Comparison of ENCODE assay signal across 7 cellular contexts in the genomic region with DNA sequence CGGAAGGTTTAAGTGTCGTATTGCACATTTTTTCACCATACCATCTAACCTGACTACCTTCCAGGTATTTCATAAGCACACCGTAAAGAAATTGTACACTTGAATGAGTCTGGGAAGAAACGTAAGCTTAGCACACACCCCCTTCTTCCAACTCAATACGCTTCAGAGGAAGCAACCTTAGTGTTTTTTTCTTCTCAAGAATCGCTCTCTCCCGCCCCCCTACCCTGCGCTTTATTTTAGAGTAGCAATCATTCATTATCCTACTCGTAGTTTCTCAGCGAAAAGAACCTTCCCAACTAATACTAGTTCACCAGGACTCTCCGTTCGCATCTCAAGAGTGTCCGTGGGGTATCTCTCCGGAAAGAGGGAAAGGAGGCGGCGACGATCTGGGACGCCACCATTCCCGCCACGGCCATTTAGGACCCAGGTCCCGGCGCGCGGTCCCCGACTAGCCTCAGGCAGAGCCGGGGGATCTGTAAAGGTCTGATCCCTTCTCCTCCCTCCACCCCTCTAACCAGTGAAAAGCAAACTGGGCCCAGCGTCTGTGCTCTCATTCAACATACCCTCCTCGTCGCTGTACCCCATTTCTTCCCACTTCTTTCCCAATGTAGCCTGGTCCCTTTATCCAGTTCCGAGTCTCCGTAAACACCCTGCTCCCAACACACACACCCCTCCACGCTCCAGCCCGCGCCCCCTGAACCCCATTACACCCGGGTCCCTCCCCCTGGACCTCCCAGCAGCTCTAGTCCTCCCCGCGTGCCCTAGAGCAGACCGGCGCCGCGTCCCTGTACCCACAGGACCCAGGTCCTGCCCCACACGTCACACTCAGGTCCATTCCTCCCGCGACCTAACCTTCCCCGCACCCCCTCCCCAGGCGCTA. TPM values are rescaled to one million over a fixed set of nuclear protein-coding genes. Genes with fewer than 3 reads are reported as not detected.
DNase-seq lines count a peak whose midpoint lies in the region; ATAC-seq and TF ChIP-seq lines count a peak whose summit lies in the region.

No MANE protein-coding gene starts in this region.

- H3F3A ChIP-seq in DOHH2 (ENCODE audit: control insufficient read depth, insufficient read depth) = no peaks in the 10 kb centered on the region

- DNase-seq in HL-60 (ENCODE audit: low read depth in 1 of 2, low spot score in 1 of 2) = peak in 1 of 2 experiments; percentile 22
- no peak for DNase-seq in esophagus muscularis mucosa (ENCODE audit: extremely low spot score)
- DNase-seq in vagina (ENCODE audit: extremely low spot score in 2 of 2) = no peak

- peaks cover 18% of the 10 kb centered on the region for H3K4me1 ChIP-seq in DOHH2 (ENCODE audit: control insufficient read depth, low read length)
- peaks cover 11 to 17% (median 16%) of the 10 kb centered on the region in 4 donors for H3K4me1 ChIP-seq in esophagus muscularis mucosa
- peaks cover 0 to 4% of the 10 kb centered on the region in 2 donors for H3K4me1 ChIP-seq in muscle layer of duodenum (ENCODE audit: control insufficient read depth in 1 of 2, insufficient read depth in 2 of 2, low read length in 2 of 2)
- H3K4me1 ChIP-seq in vagina = peaks cover 9% of the 10 kb centered on the region

- no peaks in the 10 kb centered on the region for H4K20me1 ChIP-seq in DOHH2 (ENCODE audit: control insufficient read depth, insufficient read depth, low read depth, low read length)

- H3K36me3 Mint-ChIP-seq in T-helper 1 cell treated with Interleukin-12 subunit alpha and Interleukin-12 subunit beta and Interleukin-4 antibody, amounts not matched to agents 30 μg/mL and 1 μg/mL, for 36 hours (ENCODE audit: low read depth) = peaks cover 3% of the 10 kb centered on the region

- peak overlapping the region; percentile 79 for H3K4me2 ChIP-seq in DOHH2 (ENCODE audit: low read length)

- H3K27me3 ChIP-seq in DOHH2 (ENCODE audit: control insufficient read depth, low read length) (no peaks in the 10 kb centered on the region), HL-60 (ENCODE audit: insufficient read depth, poor library complexity, severe bottlenecking) (no peaks in the 10 kb centered on the region), esophagus muscularis mucosa (no peaks in the 10 kb centered on the region), muscle layer of duodenum (ENCODE audit: low read depth, low read length) (no peaks in the 10 kb centered on the region), vagina (no peaks in the 10 kb centered on the region)

- peak overlapping the region; percentile 79 for H3K4me3 ChIP-seq in DOHH2 (ENCODE audit: low read length)
- H3K4me3 ChIP-seq in HL-60 (replicated peaks; ENCODE audit: insufficient read depth, low read length) = peak overlapping the region; percentile 99
- peak overlapping the region; percentile 69 to 95 (median 82) for H3K4me3 ChIP-seq in esophagus muscularis mucosa
- peak overlapping the region; percentile 87 to 99 for H3K4me3 ChIP-seq in muscle layer of duodenum (ENCODE audit: low read depth in 1 of 2, low read length in 2 of 2)
- H3K4me3 ChIP-seq in vagina = peak overlapping the region; percentile 93 to 99

- no peaks in the 10 kb centered on the region for H3K9me3 Mint-ChIP-seq in T-helper 1 cell treated with Interleukin-12 subunit alpha and Interleukin-12 subunit beta and Interleukin-4 antibody, amounts not matched to agents 30 μg/mL and 1 μg/mL, for 36 hours

- TF ChIP-seq POLR2A in esophagus muscularis mucosa (IDR thresholded peaks at IDR 0.05; ENCODE audit: low read depth) = no peak
- TF ChIP-seq POLR2A in vagina (IDR thresholded peaks at IDR 0.05) = no peak

- no peaks in the 10 kb centered on the region for H3K9me3 ChIP-seq in DOHH2 (ENCODE audit: control insufficient read depth, insufficient read depth, low read length)
- no peaks in the 10 kb centered on the region for H3K9me3 ChIP-seq in esophagus muscularis mucosa
- H3K9me3 ChIP-seq in muscle layer of duodenum (ENCODE audit: control insufficient read depth in 1 of 2, low read length in 2 of 2) = no peaks in the 10 kb centered on the region
- no peaks in the 10 kb centered on the region for H3K9me3 ChIP-seq in vagina

- H3K79me2 ChIP-seq in DOHH2 (ENCODE audit: control insufficient read depth, low read length) = peaks cover 18% of the 10 kb centered on the region

- TF ChIP-seq CTCF in DOHH2 (IDR thresholded peaks at IDR 0.05; ENCODE audit: low read depth, low read length, poor library complexity, severe bottlenecking) (peak; percentile 22), HL-60 (IDR thresholded peaks at IDR 0.05; ENCODE audit: insufficient read depth, low read length) (no peak), esophagus muscularis mucosa (IDR thresholded peaks at IDR 0.05) (no peak), vagina (IDR thresholded peaks at IDR 0.05) (no peak)

- H3K4me1 Mint-ChIP-seq in T-helper 1 cell treated with Interleukin-12 subunit alpha and Interleukin-12 subunit beta and Interleukin-4 antibody, amounts not matched to agents 30 μg/mL and 1 μg/mL, for 36 hours (ENCODE audit: low read depth) = peaks cover 7% of the 10 kb centered on the region

- H3K4me3 Mint-ChIP-seq in T-helper 1 cell treated with Interleukin-12 subunit alpha and Interleukin-12 subunit beta and Interleukin-4 antibody, amounts not matched to agents 30 μg/mL and 1 μg/mL, for 36 hours = peak overlapping the region; percentile 99

- H3K36me3 ChIP-seq in DOHH2 (ENCODE audit: control insufficient read depth, low read length) = peaks cover 10% of the 10 kb centered on the region; the same call in 1 of the 2 replicates
- no peaks in the 10 kb centered on the region for H3K36me3 ChIP-seq in esophagus muscularis mucosa
- H3K36me3 ChIP-seq in muscle layer of duodenum (ENCODE audit: control insufficient read depth in 1 of 2, insufficient read depth in 2 of 2, low read length in 2 of 2) = no peaks in the 10 kb centered on the region
- no peaks in the 10 kb centered on the region for H3K36me3 ChIP-seq in vagina

- peak; percentile 33 for ATAC-seq in GM19455 (IDR thresholded peaks at IDR 0.05; ENCODE audit: unreplicated experiment)

- H3K27ac ChIP-seq in DOHH2 (ENCODE audit: low read depth, low read length) = peak overlapping the region; percentile 27
- peak overlapping the region; percentile 89 for H3K27ac ChIP-seq in HL-60 (replicated peaks)
- H3K27ac ChIP-seq in esophagus muscularis mucosa (replicated peaks in 1 of 4) = peak overlapping the region; percentile 81 to 89 (median 82)
- peak overlapping the region; percentile 60 for H3K27ac ChIP-seq in muscle layer of duodenum (ENCODE audit: low read length)
- peak overlapping the region; percentile 86 for H3K27ac ChIP-seq in vagina

- WGBS in esophagus muscularis mucosa = under 1% methylated on average over 34 of the region's 46 CpGs

- no peak for TF ChIP-seq EP300 in esophagus muscularis mucosa (IDR thresholded peaks at IDR 0.05)

- no peaks in the 10 kb centered on the region for H3K27me3 Mint-ChIP-seq in T-helper 1 cell treated with Interleukin-12 subunit alpha and Interleukin-12 subunit beta and Interleukin-4 antibody, amounts not matched to agents 30 μg/mL and 1 μg/mL, for 36 hours (ENCODE audit: low read depth)

- intact Hi-C loops in esophagus muscularis mucosa (cut with DNase I) (loop anchor here (5.0 kb wide), 2 partner anchors 38 to 98 kb away; no protein-coding TSS in a partner anchor), vagina (cut with DNase I) (loop anchor here (5.0 kb wide), 1 partner anchor 48 kb away; no protein-coding TSS in a partner anchor)

- peak overlapping the region; percentile 81 for H3K27ac Mint-ChIP-seq in T-helper 1 cell treated with Interleukin-12 subunit alpha and Interleukin-12 subunit beta and Interleukin-4 antibody, amounts not matched to agents 30 μg/mL and 1 μg/mL, for 36 hours

- H3K9me2 ChIP-seq in DOHH2 (replicated peaks; ENCODE audit: control insufficient read depth, low read length) = no peaks in the 10 kb centered on the region

RNA-seq across cellular contexts. Expression of gene MYOZ1, which starts 16.0 kb away (rescaled TPM):
- total RNA-seq in esophagus muscularis mucosa (under 1 TPM in 2 of 4 donors, not detected in 2; 0.17 to 0.29 TPM), vagina (not detected)

RNA-seq across cellular contexts. Expression of gene SYNPO2L, which starts 30.6 kb away (rescaled TPM):
- total RNA-seq in esophagus muscularis mucosa (not detected), vagina (0.49 TPM)

RNA-seq across cellular contexts. Expression of gene USP54, which starts 34.1 kb away (rescaled TPM):
- total RNA-seq in esophagus muscularis mucosa (10 to 100 TPM; 45.6 to 54.8 (median 46.7) TPM), vagina (27.7 TPM)

Comparison
In these comparisons a context has a peak if more than half of its experiments do, and no peak if none do; other contexts are left out.
1. H3K27ac ChIP-seq: peak in every context shown above with its lines; median percentile 89 in HL-60; 86 in vagina; 82 in esophagus muscularis mucosa; 60 in muscle layer of duodenum; 27 in DOHH2.